ENCODE assay signal across 20 cellular contexts in the genomic region with DNA sequence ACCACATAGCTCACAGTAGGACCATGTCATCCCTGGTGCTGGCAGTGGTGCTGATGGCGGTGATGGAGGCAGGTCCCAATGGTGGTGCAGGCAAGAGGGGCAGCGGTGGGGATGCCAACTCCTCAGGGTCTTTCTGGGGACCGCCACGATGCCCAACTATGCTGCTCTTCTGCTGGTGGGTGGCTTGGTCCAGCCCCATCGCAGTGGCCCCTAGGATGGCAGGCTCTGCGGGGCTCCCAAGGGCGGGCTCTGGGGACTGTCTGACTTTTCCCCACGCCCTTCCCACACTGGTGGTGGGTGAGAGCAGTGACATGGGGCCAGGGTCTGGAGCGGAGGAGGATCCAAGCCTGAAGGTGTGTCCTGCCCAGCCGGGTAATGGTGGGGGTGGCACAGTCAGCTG.
DNase-seq lines count a peak whose midpoint lies in the region; ATAC-seq and FAIRE-seq lines count a peak whose summit lies in the region.
"Had no signal": no experiment of that assay in that cellular context is flagged by ENCODE, and none has a peak within 500 bp of the region (broad histone marks: within the 10 kb centered on the region; RNA-seq: fewer than 3 reads in every experiment).

No MANE protein-coding gene starts in this region.

- peaks cover 6 to 25% of the 10 kb centered on the region in 2 donors for H3K9me3 Mint-ChIP-seq in stimulated activated naive CD8-positive, alpha-beta T cell treated with anti-CD3 and anti-CD28 coated beads, Interleukin-15, amount 100 ng/mL, for 72 hours

- no peaks in the 10 kb centered on the region for H3K4me1 Mint-ChIP-seq in stimulated activated naive CD8-positive, alpha-beta T cell treated with anti-CD3 and anti-CD28 coated beads, Interleukin-15, amount 100 ng/mL, for 72 hours
- H3K4me1 Mint-ChIP-seq: CD14-positive monocyte, GM23338 had no signal

- no peak overlapping the region for H3K4me3 Mint-ChIP-seq in stimulated activated naive CD8-positive, alpha-beta T cell treated with anti-CD3 and anti-CD28 coated beads, Interleukin-15, amount 100 ng/mL, for 72 hours
- H3K4me3 Mint-ChIP-seq: CD14-positive monocyte; CD8-positive, alpha-beta T cell; GM23338 had no signal

- peak; percentile 61 for FAIRE-seq in urothelium cell line (lab: Jason Lieb, UNC)
- FAIRE-seq: GM12878, H54, HTR-8/SVneo had no signal

- peak; percentile 43 for ATAC-seq in stimulated activated naive CD8-positive, alpha-beta T cell treated with anti-CD3 and anti-CD28 coated beads, Interleukin-15, amount 100 ng/mL, for 72 hours
- no peak for ATAC-seq in stimulated activated naive CD8-positive, alpha-beta T cell treated with anti-CD3 and anti-CD28 coated beads, Interleukin-15, Interleukin-2, amounts not matched to agents 100 U/mL and 50 U/mL, for 24 hours
- ATAC-seq in sciatic nerve (peak; percentile 38), HG02798 (IDR thresholded peaks at IDR 0.05; ENCODE audit: poor library complexity, unreplicated experiment) (no peak)
- ATAC-seq: CD8-positive, alpha-beta T cell; GM12878; GM23338 had no signal

- no peak for DNase-seq in stimulated activated naive CD8-positive, alpha-beta T cell treated with anti-CD3 and anti-CD28 coated beads, Interleukin-15, amount 100 ng/mL, for 72 hours
- no peak for DNase-seq in stimulated activated naive CD8-positive, alpha-beta T cell treated with anti-CD3 and anti-CD28 coated beads, Interleukin-15, Interleukin-2, amounts not matched to agents 100 U/mL and 50 U/mL, for 24 hours
- DNase-seq in sciatic nerve (ENCODE audit: low spot score) (no peak), urothelium cell line (ENCODE audit: low spot score) (no peak), NCI-H774 (lab: John Stamatoyannopoulos, UW) (no peak)
- no peak for DNase-seq in activated CD4-positive, CD25-positive, alpha-beta regulatory T cell (lab: John Stamatoyannopoulos, UW)
- DNase-seq: 8988T; CD8-positive, alpha-beta T cell; DMS 273 treated with DMSO at 0.1 percent for 48 hours; DMS53; DND-41; EL; HCEC 1CT; IMR-90 had no signal

- no peak overlapping the region for H3K27ac Mint-ChIP-seq in stimulated activated naive CD8-positive, alpha-beta T cell treated with anti-CD3 and anti-CD28 coated beads, Interleukin-15, amount 100 ng/mL, for 72 hours
- H3K27ac Mint-ChIP-seq: CD14-positive monocyte; CD8-positive, alpha-beta T cell; GM23338 had no signal

- intact Hi-C loops in sciatic nerve (cut with DNase I) = no loop called here

- H3K27me3 Mint-ChIP-seq in stimulated activated naive CD8-positive, alpha-beta T cell treated with anti-CD3 and anti-CD28 coated beads, Interleukin-15, amount 100 ng/mL, for 72 hours = no peaks in the 10 kb centered on the region

Comparison
In these comparisons a context has a peak if more than half of its experiments do, and no peak if none do; other contexts are left out.
1. ATAC-seq: peak in stimulated activated naive CD8-positive, alpha-beta T cell treated with anti-CD3 and anti-CD28 coated beads, Interleukin-15, amount 100 ng/mL, for 72 hours (single experiment) and sciatic nerve (single experiment); none in stimulated activated naive CD8-positive, alpha-beta T cell treated with anti-CD3 and anti-CD28 coated beads, Interleukin-15, Interleukin-2, amounts not matched to agents 100 U/mL and 50 U/mL, for 24 hours (single experiment) and HG02798 (single experiment).